19 cellular contexts compared by ENCODE assay signal in the genomic region with DNA sequence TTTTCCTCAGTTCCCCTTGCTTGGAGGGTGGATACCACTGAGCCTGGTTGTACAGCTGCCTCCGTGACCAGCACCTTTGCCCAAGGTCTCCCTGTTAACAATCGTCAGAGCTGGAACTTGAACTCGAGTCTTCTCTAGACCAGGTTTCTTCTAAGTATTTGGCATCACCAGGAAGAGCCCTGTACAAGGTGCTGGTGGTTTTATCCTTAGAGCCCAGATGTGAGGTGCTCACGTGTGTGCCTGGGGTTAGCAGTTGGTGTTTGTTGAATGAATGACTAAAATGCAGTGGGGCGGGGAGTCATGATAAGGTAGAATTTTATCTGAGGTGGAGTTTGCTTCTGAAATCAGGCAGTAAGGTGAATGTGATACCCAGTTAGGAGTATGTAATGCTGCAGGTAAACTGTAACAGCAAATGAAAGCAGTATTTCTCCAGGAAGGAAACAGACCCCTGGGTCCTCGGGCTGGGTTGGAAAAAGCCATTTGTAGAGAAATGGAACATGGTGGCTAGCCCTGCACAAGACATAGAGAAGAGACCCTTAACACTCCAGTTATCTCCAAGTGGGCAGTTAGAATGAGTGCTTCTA. TPM values are rescaled to one million over a fixed set of nuclear protein-coding genes. Genes with fewer than 3 reads are reported as not detected.
DNase-seq lines count a peak whose midpoint lies in the region; ATAC-seq and TF ChIP-seq lines count a peak whose summit lies in the region.
"Had no signal": no experiment of that assay in that cellular context is flagged by ENCODE, and none has a peak within 500 bp of the region (broad histone marks: within the 10 kb centered on the region; RNA-seq: fewer than 3 reads in every experiment).

No MANE protein-coding gene starts in this region.

- TF ChIP-seq CTCF in WERI-Rb-1 (IDR thresholded peaks at IDR 0.05; ENCODE audit: low read depth, low read length): no peak
- TF ChIP-seq CTCF in hepatocyte (IDR thresholded peaks at IDR 0.05; ENCODE audit: poor library complexity): no peak
- TF ChIP-seq CTCF in foreskin fibroblast (IDR thresholded peaks at IDR 0.05; ENCODE audit: low read depth, low read length): no peak

- whole genome bisulfite sequencing in hepatocyte (ENCODE audit: low lambda C conversion rate, missing lambda C conversion rate): 89% methylated on average over 6 of the region's 6 CpGs

- peaks cover 23 to 28% of the 10 kb centered on the region in 2 donors for H3K36me3 Mint-ChIP-seq in stimulated activated naive B cell treated with anti-CD40 and anti-IgM and Interleukin-4, amounts not matched to agents 10 μg/mL and 1 μg/mL and 100 μg/mL, for 72 hours

- peak overlapping the region; percentile 79 for H3K4me2 ChIP-seq in hepatocyte

- H3K4me1 Mint-ChIP-seq in stimulated activated naive B cell treated with anti-CD40 and anti-IgM and Interleukin-4, amounts not matched to agents 10 μg/mL and 1 μg/mL and 100 μg/mL, for 72 hours: peaks cover 29 to 63% of the 10 kb centered on the region in 2 donors

- H3K27me3 Mint-ChIP-seq in stimulated activated naive B cell treated with anti-CD40 and anti-IgM and Interleukin-4, amounts not matched to agents 10 μg/mL and 1 μg/mL and 100 μg/mL, for 72 hours: no peaks in the 10 kb centered on the region

- ATAC-seq in Right ventricle myocardium inferior (no peak), left ventricle myocardium superior (no peak), HG03565 (IDR thresholded peaks at IDR 0.05; ENCODE audit: unreplicated experiment) (no peak)
- ATAC-seq in stimulated activated naive B cell treated with anti-CD40 and anti-IgM and Interleukin-4, amounts not matched to agents 10 μg/mL and 1 μg/mL and 100 μg/mL, for 72 hours (replicated peaks): no peak
- ATAC-seq: activated CD4-positive, CD25-positive, alpha-beta regulatory T cell treated with anti-CD3 and anti-CD28 coated beads, Interleukin-2, amount 50 U/mL, for 24 hours; upper lobe of right lung had no signal

- H2AFZ ChIP-seq in hepatocyte: no peak overlapping the region

- H3K9me2 ChIP-seq in hepatocyte (replicated peaks; ENCODE audit: insufficient read depth): no peaks in the 10 kb centered on the region

- H3K4me1 ChIP-seq in hepatocyte (ENCODE audit: insufficient read depth): peaks cover 14% of the 10 kb centered on the region

- H3K27ac ChIP-seq in WERI-Rb-1 (peak overlapping the region; percentile 75), hepatocyte (peak overlapping the region; percentile 86)
- H3K27ac ChIP-seq: cardiac muscle cell had no signal

- DNase-seq in Right ventricle myocardium inferior (ENCODE audit: missing footprints) (peak; percentile 28), left ventricle myocardium superior (no peak), WERI-Rb-1 (no peak), hepatocyte (ENCODE audit: low spot score) (no peak), midbrain (lab: John Stamatoyannopoulos, UW) (no peak), foreskin fibroblast (no peak)
- DNase-seq in stimulated activated naive B cell treated with anti-CD40 and anti-IgM and Interleukin-4, amounts not matched to agents 10 μg/mL and 1 μg/mL and 100 μg/mL, for 72 hours: no peak
- DNase-seq: activated effector memory CD4-positive, alpha-beta T cell treated with Interleukin-2 at 50 U/mL for 16 hours; DND-41; kidney; NCI-H1048; stimulated activated CD8-positive, alpha-beta memory T cell treated with anti-CD3 and anti-CD28 coated beads, Interleukin-4, amount 100 ng/mL, for 48 hours; upper lobe of right lung had no signal

- H3K9me3 Mint-ChIP-seq in stimulated activated naive B cell treated with anti-CD40 and anti-IgM and Interleukin-4, amounts not matched to agents 10 μg/mL and 1 μg/mL and 100 μg/mL, for 72 hours: no peaks in the 10 kb centered on the region

- peaks cover 68% of the 10 kb centered on the region for H4K20me1 ChIP-seq in hepatocyte (ENCODE audit: insufficient read depth, poor library complexity, severe bottlenecking)

- H3K27ac Mint-ChIP-seq in stimulated activated naive B cell treated with anti-CD40 and anti-IgM and Interleukin-4, amounts not matched to agents 10 μg/mL and 1 μg/mL and 100 μg/mL, for 72 hours: peak overlapping the region; percentile 53

- no peak overlapping the region for H3K4me3 Mint-ChIP-seq in stimulated activated naive B cell treated with anti-CD40 and anti-IgM and Interleukin-4, amounts not matched to agents 10 μg/mL and 1 μg/mL and 100 μg/mL, for 72 hours

- peaks cover 75% of the 10 kb centered on the region for H3K79me2 ChIP-seq in hepatocyte

- intact Hi-C loops in Right ventricle myocardium inferior (cut with DNase I) (no loop called here), left ventricle myocardium superior (cut with micrococcal nuclease) (no loop called here)

- H3K36me3 ChIP-seq in WERI-Rb-1 (no peaks in the 10 kb centered on the region; the same call in none of the 2 replicates), hepatocyte (replicated peaks; ENCODE audit: insufficient read depth, low read depth) (no peaks in the 10 kb centered on the region)
- H3K36me3 ChIP-seq: cardiac muscle cell had no signal

- H3K27me3 ChIP-seq in WERI-Rb-1 (ENCODE audit: insufficient read depth, low read depth, severe bottlenecking) (no peaks in the 10 kb centered on the region), hepatocyte (no peaks in the 10 kb centered on the region)
- H3K27me3 ChIP-seq: cardiac muscle cell, upper lobe of right lung had no signal

- H3K4me3 ChIP-seq in WERI-Rb-1 (ENCODE audit: low read depth, low read length) (no peak overlapping the region), hepatocyte (no peak overlapping the region), foreskin fibroblast (ENCODE audit: low read depth in 1 of 2, low read length in 2 of 2) (no peak overlapping the region)
- H3K4me3 ChIP-seq: cardiac muscle cell, upper lobe of right lung had no signal

- no peaks in the 10 kb centered on the region for H3K9me3 ChIP-seq in WERI-Rb-1 (ENCODE audit: severe bottlenecking)
- H3K9me3 ChIP-seq in hepatocyte (ENCODE audit: low read depth): no peaks in the 10 kb centered on the region
- H3K9me3 ChIP-seq: upper lobe of right lung had no signal

RNA-seq across cellular contexts. Expression of a gene that starts 3.1 kb away (rescaled TPM):
- total RNA-seq in Right ventricle myocardium inferior: 41.4 TPM
- total RNA-seq in left ventricle myocardium superior: 47.3 TPM
- total RNA-seq in hepatocyte: 34.0 and 39.6 TPM in 2 replicates
- polyA plus RNA-seq in hepatocyte: 6.6 and 10.2 TPM in 2 replicates

RNA-seq across cellular contexts. Expression of a gene that starts 33.0 kb away (rescaled TPM):
- total RNA-seq in Right ventricle myocardium inferior (78.0 TPM), left ventricle myocardium superior (78.0 TPM), hepatocyte (83.2 and 86.2 TPM in 2 replicates)
- 93.8 and 98.1 TPM in 2 replicates for polyA plus RNA-seq in hepatocyte

RNA-seq across cellular contexts. Expression of a gene that starts 36.8 kb away (rescaled TPM):
- total RNA-seq in Right ventricle myocardium inferior (not detected), left ventricle myocardium superior (not detected), hepatocyte (not detected in 2 replicates)
- polyA plus RNA-seq in hepatocyte: 0.68 and 0.95 TPM in 2 replicates
- total RNA-seq: cardiac muscle cell, endothelial cell of umbilical vein, glomerular endothelial cell, kidney, mucosa of gallbladder, upper lobe of right lung had no signal
- polyA plus RNA-seq: endothelial cell of umbilical vein had no signal

RNA-seq across cellular contexts. Expression of a gene that starts 58.1 kb away (rescaled TPM):
- 52.0 TPM for total RNA-seq in Right ventricle myocardium inferior
- total RNA-seq in left ventricle myocardium superior: 59.9 TPM
- 18.5 and 20.0 TPM in 2 replicates for total RNA-seq in hepatocyte
- polyA plus RNA-seq in hepatocyte: 52.2 and 62.9 TPM in 2 replicates
